In the genomic region with DNA sequence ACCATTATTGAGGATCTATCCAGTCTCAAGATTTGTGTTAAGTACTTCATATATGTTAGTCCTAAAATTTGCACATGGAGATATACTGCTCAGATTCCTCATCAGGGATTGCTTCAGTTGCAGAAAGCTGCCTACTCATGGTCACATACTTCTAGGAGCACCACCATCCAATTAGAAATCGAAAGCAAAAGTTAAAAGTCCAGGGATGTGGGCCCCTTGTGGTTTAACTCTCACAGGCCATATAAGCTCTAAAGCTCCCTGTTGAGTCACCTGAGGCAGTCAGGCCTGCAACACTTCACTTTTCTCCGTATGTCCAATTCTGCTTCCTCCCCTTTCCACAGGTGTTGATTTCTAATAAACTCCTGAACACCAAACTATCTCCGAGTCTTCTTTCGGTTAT, we compare ENCODE assay signal across 8 cellular contexts.
DNase-seq lines count a peak whose midpoint lies in the region; ATAC-seq and TF ChIP-seq lines count a peak whose summit lies in the region.

No MANE protein-coding gene starts in this region.

- H3K27me3 ChIP-seq in fibroblast of lung (ENCODE audit: control insufficient read depth, insufficient read depth, low read length): no peaks in the 10 kb centered on the region

- DNase-seq in Caki2 (ENCODE audit: low read depth) (peak; percentile 76), SKM-1 treated with dmso at 0.1 percent for 144 hours (lab: John Stamatoyannopoulos, UW; ENCODE audit: unreplicated experiment) (peak; percentile 54), fibroblast of lung (ENCODE audit: low read depth in 2 of 2) (peak; percentile 59 to 71), stromal cell of bone marrow (ENCODE audit: low read depth) (peak; percentile 25), sciatic nerve (ENCODE audit: low spot score) (no peak), inferior parietal cortex (ENCODE audit: extremely low spot score) (no peak)

- ATAC-seq in GM19372 (IDR thresholded peaks at IDR 0.05; ENCODE audit: low read depth, unreplicated experiment): peak; percentile 84
- peak; percentile 93 for ATAC-seq in HG03159 (IDR thresholded peaks at IDR 0.05; ENCODE audit: unreplicated experiment)
- no peak for ATAC-seq in sciatic nerve

- H3K79me2 ChIP-seq in fibroblast of lung (ENCODE audit: control insufficient read depth, insufficient read depth, low read length): no peaks in the 10 kb centered on the region

- H3K4me1 ChIP-seq in fibroblast of lung (ENCODE audit: control insufficient read depth, extremely low read depth, insufficient read depth, low read length): no peaks in the 10 kb centered on the region

- no peaks in the 10 kb centered on the region for H3K9me3 ChIP-seq in fibroblast of lung (ENCODE audit: control insufficient read depth, insufficient read depth, low read depth, low read length)

- H3K9ac ChIP-seq in fibroblast of lung (ENCODE audit: insufficient read depth, low read length): no peak overlapping the region

- no peaks in the 10 kb centered on the region for H3K36me3 ChIP-seq in fibroblast of lung (ENCODE audit: control insufficient read depth, insufficient read depth, low read length)

- H3K4me2 ChIP-seq in fibroblast of lung (ENCODE audit: extremely low read depth, insufficient read depth, low read length): no peak overlapping the region

- intact Hi-C loops in sciatic nerve (cut with DNase I): no loop called here

- in situ Hi-C loops in Caki2 (cut with HindIII; ENCODE audit: low pct_unique_long_range_greater_than_20kb, low sequenced_read_pairs): no loop called here

- no peak overlapping the region for H3K4me3 ChIP-seq in fibroblast of lung (replicated peaks in 1 of 4; ENCODE audit: control extremely low read depth in 1 of 4, insufficient read depth in 1 of 4, low read depth in 3 of 4, low read length in 4 of 4)

- H4K20me1 ChIP-seq in fibroblast of lung (ENCODE audit: control insufficient read depth, extremely low read depth, insufficient read depth, low read length): no peaks in the 10 kb centered on the region

- no peak for TF ChIP-seq CTCF in fibroblast of lung (conservative IDR thresholded peaks at IDR 0.05 in 1 of 2, IDR thresholded peaks at IDR 0.05 in 1 of 2; ENCODE audit: low read depth in 1 of 2, low read length in 2 of 2)

- no peak overlapping the region for H2AFZ ChIP-seq in fibroblast of lung (ENCODE audit: low read length)

- H3K27ac ChIP-seq in fibroblast of lung (ENCODE audit: insufficient read depth, low read length): no peak overlapping the region

Comparison
In these comparisons a context has a peak if more than half of its experiments do, and no peak if none do; other contexts are left out.
1. DNase-seq: peak in Caki2 (single experiment), SKM-1 treated with dmso at 0.1 percent for 144 hours (single experiment), fibroblast of lung (2 of 2) and stromal cell of bone marrow (single experiment); none in sciatic nerve (single experiment) and inferior parietal cortex (single experiment).